In the genomic region with DNA sequence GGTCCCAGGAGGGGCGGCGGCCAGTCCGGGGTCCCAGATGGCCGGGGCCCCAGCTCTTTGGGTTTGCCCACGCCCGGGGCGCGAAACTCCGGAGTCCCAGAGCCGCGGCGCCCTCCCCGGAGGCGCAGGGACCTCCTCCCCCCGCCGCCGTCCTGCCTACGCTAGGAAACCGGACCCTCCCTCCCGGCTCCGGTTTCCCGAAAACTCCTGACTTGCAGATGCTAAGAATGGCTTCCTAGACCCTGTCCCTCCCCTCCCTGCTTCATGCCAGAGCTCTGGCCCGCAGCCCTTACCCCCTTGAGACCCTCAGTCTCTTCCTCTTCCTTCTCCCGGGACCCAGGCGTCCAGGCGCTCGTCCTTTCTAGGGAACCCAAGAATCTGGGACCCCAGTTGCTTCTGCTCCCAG, we compare ENCODE assay signal across 8 cellular contexts. TPM values are rescaled to one million over a fixed set of nuclear protein-coding genes. Genes with fewer than 3 reads are reported as not detected.
A peak's percentile ranks its signal among the peaks of the same experiment; 100 is the strongest.
DNase-seq lines count a peak whose midpoint lies in the region; ATAC-seq and TF ChIP-seq lines count a peak whose summit lies in the region.

No MANE protein-coding gene starts in this region.

- H3F3A ChIP-seq in MM.1S (ENCODE audit: insufficient read depth, low read length), result no peaks in the 10 kb centered on the region

- H3K4ac ChIP-seq in neuronal stem cell (ENCODE audit: low read length), result peak overlapping the region; percentile 37

- H2AK5ac ChIP-seq in neuronal stem cell (ENCODE audit: low read depth, low read length), result peak overlapping the region; percentile 40

- H3K18ac ChIP-seq in neuronal stem cell (ENCODE audit: low read length), result peak overlapping the region; percentile 99

- no peaks in the 10 kb centered on the region for H3K9me3 ChIP-seq in MM.1S (replicated peaks; ENCODE audit: insufficient read depth, low read length)
- H3K9me3 ChIP-seq in effector memory CD4-positive, alpha-beta T cell (ENCODE audit: control insufficient read depth, low read length), result no peaks in the 10 kb centered on the region
- H3K9me3 ChIP-seq in neuronal stem cell (replicated peaks in 1 of 2; ENCODE audit: control insufficient read depth in 2 of 2, insufficient read depth in 1 of 2, low read depth in 1 of 2, low read length in 2 of 2), result no peaks in the 10 kb centered on the region

- no peaks in the 10 kb centered on the region for H3K79me2 ChIP-seq in MM.1S (ENCODE audit: low read length)

- peak overlapping the region; percentile 41 for H2BK12ac ChIP-seq in neuronal stem cell (ENCODE audit: low read length)

- no peak overlapping the region for H2BK120ac ChIP-seq in neuronal stem cell (ENCODE audit: low read depth, low read length)

- H3K27ac ChIP-seq in MM.1S (ENCODE audit: low read length) (no peak overlapping the region), neuronal stem cell (replicated peaks; ENCODE audit: low read length) (no peak overlapping the region)
- H3K27ac ChIP-seq in effector memory CD4-positive, alpha-beta T cell (ENCODE audit: insufficient read depth, low read length, poor library complexity, severe bottlenecking), result no peak overlapping the region

- H4K20me1 ChIP-seq in MM.1S (ENCODE audit: insufficient read depth, low read length), result no peaks in the 10 kb centered on the region

- H2AFZ ChIP-seq in MM.1S (ENCODE audit: low read length) (peak overlapping the region; percentile 78), neuronal stem cell (ENCODE audit: low read length) (peak overlapping the region; percentile 90)

- no peaks in the 10 kb centered on the region for H3K9me2 ChIP-seq in MM.1S (replicated peaks; ENCODE audit: insufficient read depth, low read length)

- H3K36me3 ChIP-seq in MM.1S (replicated peaks; ENCODE audit: insufficient read depth, low read length) (no peaks in the 10 kb centered on the region), neuronal stem cell (replicated peaks in 1 of 2; ENCODE audit: control insufficient read depth in 2 of 2, insufficient read depth in 2 of 2, low read length in 2 of 2) (no peaks in the 10 kb centered on the region)
- H3K36me3 ChIP-seq in effector memory CD4-positive, alpha-beta T cell (ENCODE audit: control insufficient read depth, insufficient read depth, low read length), result no peaks in the 10 kb centered on the region

- H2BK5ac ChIP-seq in neuronal stem cell (ENCODE audit: low read length), result peak overlapping the region; percentile 98

- ATAC-seq in GM18909 (IDR thresholded peaks at IDR 0.05; ENCODE audit: poor library complexity, unreplicated experiment), result peak; percentile 14

- no peak for DNase-seq in MM.1S
- no peak for DNase-seq in effector memory CD4-positive, alpha-beta T cell
- peak; percentile 27 for DNase-seq in neuronal stem cell (ENCODE audit: low spot score)
- DNase-seq in SHP77 treated with DMSO at 0.1 percent for 48 hours (lab: John Stamatoyannopoulos, UW), result no peak
- DNase-seq in occipital lobe (lab: John Stamatoyannopoulos, UW), result no peak
- DNase-seq in stimulated activated CD4-positive, alpha-beta T cell treated with anti-CD3 and anti-CD28 coated beads, Interleukin-4, amount 100 ng/mL, for 4 hours, result no peak
- DNase-seq in HUDEP-2 (lab: John Stamatoyannopoulos, UW; ENCODE audit: unreplicated experiment in 76 of 76), result no peak

- no peak overlapping the region for H4K91ac ChIP-seq in neuronal stem cell (ENCODE audit: low read depth, low read length, poor library complexity)

- TF ChIP-seq CTCF in MM.1S (IDR thresholded peaks at IDR 0.05; ENCODE audit: low read length), result no peak

- peak overlapping the region; percentile 98 for H2BK15ac ChIP-seq in neuronal stem cell (ENCODE audit: low read length)

- H3K4me3 ChIP-seq in MM.1S (ENCODE audit: low read length) (peak overlapping the region; percentile 49), neuronal stem cell (ENCODE audit: low read length in 2 of 2) (peak overlapping the region; percentile 53 to 77)
- peak overlapping the region; percentile 44 for H3K4me3 ChIP-seq in effector memory CD4-positive, alpha-beta T cell (ENCODE audit: insufficient read depth, low read depth, low read length, poor library complexity, severe bottlenecking)

- H3K4me2 ChIP-seq in MM.1S (ENCODE audit: low read depth, low read length) (peak overlapping the region; percentile 86; the same call in 1 of the 2 replicates), neuronal stem cell (ENCODE audit: insufficient read depth, low read length, poor library complexity, severe bottlenecking) (peak overlapping the region; percentile 86)

- peaks cover 25% of the 10 kb centered on the region for H3K4me1 ChIP-seq in MM.1S (ENCODE audit: low read length)
- H3K4me1 ChIP-seq in effector memory CD4-positive, alpha-beta T cell (ENCODE audit: control insufficient read depth, insufficient read depth, low read length, poor library complexity, severe bottlenecking), result peaks cover 13% of the 10 kb centered on the region
- H3K4me1 ChIP-seq in neuronal stem cell (ENCODE audit: control insufficient read depth in 2 of 2, insufficient read depth in 1 of 2, low read depth in 1 of 2, low read length in 2 of 2), result peaks cover 13 to 20% of the 10 kb centered on the region in 2 donors

- no peaks in the 10 kb centered on the region for H3K79me1 ChIP-seq in neuronal stem cell (ENCODE audit: low read depth, low read length)

- H3K9ac ChIP-seq in MM.1S (ENCODE audit: low read length) (peak overlapping the region; percentile 48; the same call in 1 of the 2 replicates), neuronal stem cell (ENCODE audit: low read depth, low read length, poor library complexity) (no peak overlapping the region)

- peak overlapping the region; percentile 73 for H3K23ac ChIP-seq in neuronal stem cell (ENCODE audit: low read depth, low read length, poor library complexity)

- H4K8ac ChIP-seq in neuronal stem cell (ENCODE audit: low read depth, low read length), result no peak overlapping the region

- peak overlapping the region; percentile 89 for H3K14ac ChIP-seq in neuronal stem cell (ENCODE audit: low read length)

- WGBS in neuronal stem cell (ENCODE audit: extremely low coverage in 2 of 2, insufficient read length in 2 of 2, insufficient replicate concordance in 1 of 2), 2 donors, result no CpG with 5 or more reads among the region's 27 CpGs

- H3K27me3 ChIP-seq in MM.1S (replicated peaks; ENCODE audit: insufficient read depth, low read length) (peaks cover 66% of the 10 kb centered on the region), neuronal stem cell (ENCODE audit: control insufficient read depth in 3 of 3, insufficient read depth in 3 of 3, low read depth in 1 of 3, low read length in 3 of 3) (peaks cover 0 to 51% (median 28%) of the 10 kb centered on the region in 3 experiments)
- peaks cover 8% of the 10 kb centered on the region for H3K27me3 ChIP-seq in effector memory CD4-positive, alpha-beta T cell (replicated peaks; ENCODE audit: control insufficient read depth, insufficient read depth, low read length, poor library complexity, severe bottlenecking)

RNA-seq across cellular contexts. Expression of a gene that starts 0.5 kb away (rescaled TPM):
- polyA plus RNA-seq in neuronal stem cell (2013, experiment 1 of 2), result 1.0 TPM
- polyA plus RNA-seq in neuronal stem cell (2013, experiment 2 of 2), result 1.2 TPM
- not detected for total RNA-seq in occipital lobe

RNA-seq across cellular contexts. Expression of a gene that starts 13.5 kb away (rescaled TPM):
- 0.08 TPM for polyA plus RNA-seq in neuronal stem cell (2013, experiment 1 of 2)
- 0.17 TPM for polyA plus RNA-seq in neuronal stem cell (2013, experiment 2 of 2)
- not detected for total RNA-seq in occipital lobe

RNA-seq across cellular contexts. Expression of a gene that starts 44.1 kb away (rescaled TPM):
- 57.0 TPM for polyA plus RNA-seq in neuronal stem cell (2013, experiment 1 of 2)
- 55.4 TPM for polyA plus RNA-seq in neuronal stem cell (2013, experiment 2 of 2)
- total RNA-seq in occipital lobe, result 59.0 TPM

RNA-seq across cellular contexts. Expression of a gene that starts 44.4 kb away (rescaled TPM):
- 9.4 TPM for polyA plus RNA-seq in neuronal stem cell (2013, experiment 1 of 2)
- polyA plus RNA-seq in neuronal stem cell (2013, experiment 2 of 2), result 8.0 TPM
- total RNA-seq in occipital lobe, result 0.62 TPM

RNA-seq across cellular contexts. Expression of a gene that starts 48.1 kb away (rescaled TPM):
- polyA plus RNA-seq in neuronal stem cell (2013, experiment 1 of 2), result 60.2 TPM
- polyA plus RNA-seq in neuronal stem cell (2013, experiment 2 of 2), result 61.7 TPM
- total RNA-seq in occipital lobe, result 17.5 TPM
